Comparison of ENCODE assay signal across 18 cellular contexts in the genomic region with DNA sequence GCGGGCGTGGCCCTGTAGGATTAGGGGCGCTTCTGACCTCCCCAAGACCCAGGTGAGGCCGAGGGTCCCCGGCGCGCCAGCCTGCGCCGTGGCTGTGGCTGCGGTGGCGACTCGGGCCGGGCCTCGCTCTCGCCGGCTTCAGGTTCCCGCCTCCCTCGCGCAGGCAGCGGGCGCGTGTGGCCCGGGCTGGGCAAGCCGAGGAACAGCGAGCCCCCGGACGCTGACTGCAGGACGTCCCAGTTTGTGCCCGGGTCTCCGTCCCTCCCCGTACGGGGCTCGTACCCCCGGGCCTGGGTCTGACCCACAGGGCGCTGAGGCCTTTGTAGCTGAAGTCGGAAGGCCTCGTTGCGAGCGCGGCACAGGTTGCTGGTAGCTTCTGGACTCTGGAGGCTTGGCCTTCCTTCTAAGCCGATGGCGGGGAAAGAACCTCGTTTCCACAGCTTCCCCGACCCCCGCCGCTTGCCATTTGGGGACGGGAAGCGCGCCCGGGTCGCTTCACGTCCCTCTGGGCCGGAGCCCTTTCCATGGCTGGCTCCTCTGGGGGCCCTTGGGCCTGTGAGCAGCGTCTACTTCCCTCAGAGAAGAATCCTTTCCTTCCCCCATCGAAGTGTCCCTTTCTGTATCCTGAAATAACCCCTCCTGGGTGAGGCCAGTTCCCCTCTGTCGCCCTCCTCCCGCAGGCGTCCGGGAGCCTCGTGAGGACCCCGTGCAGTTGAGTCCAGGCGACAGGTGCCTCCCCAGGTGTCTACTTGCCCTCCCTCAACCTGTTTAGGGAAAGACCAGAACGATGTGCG. TPM values are rescaled to one million over a fixed set of nuclear protein-coding genes. Genes with fewer than 3 reads are reported as not detected.
A peak's percentile ranks its signal among the peaks of the same experiment; 100 is the strongest.
DNase-seq lines count a peak whose midpoint lies in the region; ATAC-seq and TF ChIP-seq lines count a peak whose summit lies in the region.
"Had no signal": no experiment of that assay in that cellular context is flagged by ENCODE, and none has a peak within 500 bp of the region (broad histone marks: within the 10 kb centered on the region; RNA-seq: fewer than 3 reads in every experiment).

No MANE protein-coding gene starts in this region.

- no peak for ATAC-seq in T-cell (replicated peaks in 1 of 4)
- no peak for ATAC-seq in natural killer cell treated with Interleukin-12 subunit alpha and Interleukin-12 subunit beta and Interleukin-15 and Interleukin-18, amount 100 ng/mL, for 72 hours

- no peak overlapping the region for H3K27ac Mint-ChIP-seq in T-cell
- no peak overlapping the region for H3K27ac Mint-ChIP-seq in natural killer cell treated with Interleukin-12 subunit alpha and Interleukin-12 subunit beta and Interleukin-15 and Interleukin-18, amount 100 ng/mL, for 72 hours
- H3K27ac Mint-ChIP-seq in CD8-positive, alpha-beta memory T cell: no peak overlapping the region
- H3K27ac Mint-ChIP-seq: memory B cell had no signal

- H3K27me3 Mint-ChIP-seq in T-cell: peaks cover 76 to 78% of the 10 kb centered on the region in 2 donors
- peaks cover 64 to 79% of the 10 kb centered on the region in 2 donors for H3K27me3 Mint-ChIP-seq in natural killer cell treated with Interleukin-12 subunit alpha and Interleukin-12 subunit beta and Interleukin-15 and Interleukin-18, amount 100 ng/mL, for 72 hours
- H3K27me3 Mint-ChIP-seq in CD8-positive, alpha-beta memory T cell: peaks cover 73 to 80% of the 10 kb centered on the region in 2 donors

- no peaks in the 10 kb centered on the region for H3K9me3 Mint-ChIP-seq in T-cell
- H3K9me3 Mint-ChIP-seq in natural killer cell treated with Interleukin-12 subunit alpha and Interleukin-12 subunit beta and Interleukin-15 and Interleukin-18, amount 100 ng/mL, for 72 hours: no peaks in the 10 kb centered on the region
- no peaks in the 10 kb centered on the region for H3K9me3 Mint-ChIP-seq in CD8-positive, alpha-beta memory T cell
- H3K9me3 Mint-ChIP-seq: memory B cell had no signal

- no peaks in the 10 kb centered on the region for H3K79me1 ChIP-seq in trophoblast cell (ENCODE audit: low read length)

- H3K36me3 ChIP-seq in trophoblast cell (ENCODE audit: control insufficient read depth in 1 of 2, insufficient read depth in 2 of 2, low read length in 2 of 2): no peaks in the 10 kb centered on the region
- H3K36me3 ChIP-seq in CD8-positive, alpha-beta memory T cell (ENCODE audit: insufficient read depth, low read length): no peaks in the 10 kb centered on the region

- WGBS in trophoblast cell (ENCODE audit: extremely low coverage, insufficient coverage, insufficient read length): no CpG with 5 or more reads among the region's 64 CpGs
- WGBS in lower leg skin, 2 donors: 8 to 13% methylated on average over 43 to 57 of the region's 64 CpGs

- H3K9ac ChIP-seq in trophoblast cell (ENCODE audit: low read length): no peak overlapping the region

- intact Hi-C loops in lower leg skin (cut with DNase I; ENCODE audit: low total_unique reads): no loop called here

- TF ChIP-seq POLR2A in lower leg skin (IDR thresholded peaks at IDR 0.05): no peak

- H3K23ac ChIP-seq in trophoblast cell (ENCODE audit: low read length): no peak overlapping the region

- in situ Hi-C loops in GM13977 (cut with MboI; ENCODE audit: low pct_unique_long_range_greater_than_20kb, low sequenced_read_pairs, unreplicated experiment): no loop called here

- H2AFZ ChIP-seq in trophoblast cell (ENCODE audit: insufficient read depth, low read length, poor library complexity): peak overlapping the region; percentile 53

- H3K27me3 ChIP-seq in trophoblast cell (ENCODE audit: insufficient read depth, low read length): peaks cover 69% of the 10 kb centered on the region
- peaks cover 43% of the 10 kb centered on the region for H3K27me3 ChIP-seq in CD8-positive, alpha-beta memory T cell (ENCODE audit: insufficient read depth, low read length, poor library complexity, severe bottlenecking)

- H2AK5ac ChIP-seq in trophoblast cell (ENCODE audit: low read length): no peak overlapping the region

- no peak overlapping the region for H3K4ac ChIP-seq in trophoblast cell (ENCODE audit: low read depth, low read length)

- H3K4me1 ChIP-seq in trophoblast cell (ENCODE audit: control insufficient read depth in 1 of 2, insufficient read depth in 2 of 2, low read length in 2 of 2): peaks cover 0 to 6% of the 10 kb centered on the region in 2 experiments
- no peaks in the 10 kb centered on the region for H3K4me1 ChIP-seq in CD8-positive, alpha-beta memory T cell (ENCODE audit: insufficient read depth, low read length)

- POLR2A ChIA-PET in T-cell (lab: Charles Lee): no interaction called here
- POLR2A ChIA-PET in CD8-positive, alpha-beta memory T cell (lab: Charles Lee): no interaction called here

- no peak overlapping the region for H3K14ac ChIP-seq in trophoblast cell (ENCODE audit: low read length)

- CTCF ChIA-PET in T-cell (lab: Charles Lee): no interaction called here
- CTCF ChIA-PET in CD8-positive, alpha-beta memory T cell (lab: Charles Lee): no interaction called here

- TF ChIP-seq CTCF in GM13977 (IDR thresholded peaks at IDR 0.05; ENCODE audit: extremely low read depth, insufficient read depth, missing control alignments): no peak
- TF ChIP-seq CTCF in lower leg skin (IDR thresholded peaks at IDR 0.05): no peak

- H4K91ac ChIP-seq in trophoblast cell (ENCODE audit: low read depth, low read length): no peak overlapping the region

- no peaks in the 10 kb centered on the region for H3K9me3 ChIP-seq in iPS-18c (ENCODE audit: control insufficient read depth, insufficient read depth, low read length)
- no peaks in the 10 kb centered on the region for H3K9me3 ChIP-seq in trophoblast cell (ENCODE audit: insufficient read depth, low read depth, low read length)
- H3K9me3 ChIP-seq in CD8-positive, alpha-beta memory T cell (ENCODE audit: low read length): no peaks in the 10 kb centered on the region

- peak overlapping the region in 2 of 3 donors; percentile 29 to 39 for H3K4me3 Mint-ChIP-seq in T-cell
- H3K4me3 Mint-ChIP-seq in natural killer cell treated with Interleukin-12 subunit alpha and Interleukin-12 subunit beta and Interleukin-15 and Interleukin-18, amount 100 ng/mL, for 72 hours: no peak overlapping the region
- no peak overlapping the region for H3K4me3 Mint-ChIP-seq in CD8-positive, alpha-beta memory T cell
- H3K4me3 Mint-ChIP-seq: memory B cell had no signal

- H3K18ac ChIP-seq in trophoblast cell (ENCODE audit: low read length): no peak overlapping the region

- H3K27ac ChIP-seq in trophoblast cell (ENCODE audit: low read depth, low read length): no peak overlapping the region
- H3K27ac ChIP-seq in CD8-positive, alpha-beta memory T cell (ENCODE audit: low read depth, low read length): no peak overlapping the region
- H3K27ac ChIP-seq: C4-2B had no signal

- no peaks in the 10 kb centered on the region for H3K79me2 ChIP-seq in trophoblast cell (ENCODE audit: control insufficient read depth, insufficient read depth, low read length, poor library complexity)

- no peaks in the 10 kb centered on the region for H3K36me3 Mint-ChIP-seq in T-cell
- H3K36me3 Mint-ChIP-seq in natural killer cell treated with Interleukin-12 subunit alpha and Interleukin-12 subunit beta and Interleukin-15 and Interleukin-18, amount 100 ng/mL, for 72 hours: no peaks in the 10 kb centered on the region
- H3K36me3 Mint-ChIP-seq in CD8-positive, alpha-beta memory T cell: no peaks in the 10 kb centered on the region
- H3K36me3 Mint-ChIP-seq: memory B cell had no signal

- H2BK120ac ChIP-seq in trophoblast cell (ENCODE audit: insufficient read depth, low read length, poor library complexity): no peak overlapping the region

- no peak overlapping the region for H2BK12ac ChIP-seq in trophoblast cell (ENCODE audit: low read length)

- H2BK5ac ChIP-seq in trophoblast cell (ENCODE audit: low read depth, low read length, poor library complexity): no peak overlapping the region

- H3K4me1 Mint-ChIP-seq in T-cell: peaks cover 13 to 20% (median 20%) of the 10 kb centered on the region in 3 donors
- H3K4me1 Mint-ChIP-seq in natural killer cell treated with Interleukin-12 subunit alpha and Interleukin-12 subunit beta and Interleukin-15 and Interleukin-18, amount 100 ng/mL, for 72 hours (ENCODE audit: low read depth in 2 of 2): peaks cover 0 to 14% of the 10 kb centered on the region in 2 donors
- H3K4me1 Mint-ChIP-seq in CD8-positive, alpha-beta memory T cell: peaks cover 8 to 37% (median 11%) of the 10 kb centered on the region in 3 donors

- H4K8ac ChIP-seq in trophoblast cell (ENCODE audit: low read depth, low read length): no peak overlapping the region

- peak; percentile 28 for DNase-seq in GM13977 (ENCODE audit: low spot score)
- no peak for DNase-seq in T-cell
- no peak for DNase-seq in trophoblast cell
- DNase-seq in natural killer cell treated with Interleukin-12 subunit alpha and Interleukin-12 subunit beta and Interleukin-15 and Interleukin-18, amount 100 ng/mL, for 72 hours (ENCODE audit: low spot score): no peak
- no peak for DNase-seq in lower leg skin (ENCODE audit: low spot score in 2 of 2)
- no peak for DNase-seq in CD8-positive, alpha-beta memory T cell
- DNase-seq: activated CD4-positive, CD25-positive, alpha-beta regulatory T cell; effector CD4-positive, alpha-beta T cell; GF-D8; NCI-H1048; stimulated activated CD4-positive, alpha-beta T cell treated with anti-CD3 and anti-CD28 coated beads, Interleukin-4, amount 100 ng/mL, for 24 hours; stimulated activated naive CD4-positive, alpha-beta T cell treated with Interleukin-2 at 50 U/mL for 16 hours had no signal

- no peak overlapping the region for H4K12ac ChIP-seq in trophoblast cell (ENCODE audit: low read depth, low read length)

- H3K4me3 ChIP-seq in iPS-18c (ENCODE audit: insufficient read depth, low read depth, low read length): peak overlapping the region; percentile 38
- H3K4me3 ChIP-seq in trophoblast cell (ENCODE audit: low read depth, low read length): no peak overlapping the region
- no peak overlapping the region for H3K4me3 ChIP-seq in lower leg skin (ENCODE audit: low read depth, poor library complexity, severe bottlenecking)
- H3K4me3 ChIP-seq in CD8-positive, alpha-beta memory T cell (ENCODE audit: low read length): no peak overlapping the region

- peak overlapping the region; percentile 59 for H3K4me2 ChIP-seq in trophoblast cell (ENCODE audit: low read length)

RNA-seq across cellular contexts. Expression of gene EVX1, which starts 9.1 kb away (rescaled TPM):
- total RNA-seq in T-cell (under 1 TPM in 1 of 5 donors, not detected in 4; 0.16 TPM), lower leg skin (not detected)
- polyA plus RNA-seq in trophoblast cell (2013): 0.78 and 0.81 TPM in 2 replicates
- total RNA-seq in natural killer cell treated with Interleukin-12 subunit alpha and Interleukin-12 subunit beta and Interleukin-15 and Interleukin-18, amount 100 ng/mL, for 72 hours: not detected
- not detected for total RNA-seq in CD8-positive, alpha-beta memory T cell
- not detected for polyA plus RNA-seq in CD8-positive, alpha-beta memory T cell
- total RNA-seq: glomerular endothelial cell, HT1080, pulmonary artery endothelial cell had no signal

RNA-seq across cellular contexts. Expression of gene HOXA13, which starts 51.8 kb away (rescaled TPM):
- total RNA-seq in T-cell: not detected
- 0.82 and 1.00 TPM in 2 replicates for polyA plus RNA-seq in trophoblast cell (2013)
- not detected for total RNA-seq in natural killer cell treated with Interleukin-12 subunit alpha and Interleukin-12 subunit beta and Interleukin-15 and Interleukin-18, amount 100 ng/mL, for 72 hours
- total RNA-seq in lower leg skin: under 1 TPM; 0.11 to 0.54 (median 0.27) TPM
- not detected for total RNA-seq in CD8-positive, alpha-beta memory T cell
- not detected for polyA plus RNA-seq in CD8-positive, alpha-beta memory T cell
- total RNA-seq: glomerular endothelial cell, pulmonary artery endothelial cell had no signal

Comparison
In these comparisons a context has a peak if more than half of its experiments do, and no peak if none do; other contexts are left out.
1. H3K4me3 Mint-ChIP-seq: peak in T-cell (2 of 3); none in natural killer cell treated with Interleukin-12 subunit alpha and Interleukin-12 subunit beta and Interleukin-15 and Interleukin-18, amount 100 ng/mL, for 72 hours (single experiment) and CD8-positive, alpha-beta memory T cell (0 of 7).